ENCODE assay signal across 1 cellular context in genomic region chr4:7822858-7823257, GRCh38.
TF ChIP-seq lines count a peak whose summit lies in the region.

No MANE protein-coding gene starts in this region.

TF ChIP-seq in SK-N-SH treated with all-trans-retinoic acid at 6 μM for 48 hours, 23 proteins besides CTCF, POLR2A, EP300 and RAD21 (continued from another document):
- TF ChIP-seq, protein P1, sequence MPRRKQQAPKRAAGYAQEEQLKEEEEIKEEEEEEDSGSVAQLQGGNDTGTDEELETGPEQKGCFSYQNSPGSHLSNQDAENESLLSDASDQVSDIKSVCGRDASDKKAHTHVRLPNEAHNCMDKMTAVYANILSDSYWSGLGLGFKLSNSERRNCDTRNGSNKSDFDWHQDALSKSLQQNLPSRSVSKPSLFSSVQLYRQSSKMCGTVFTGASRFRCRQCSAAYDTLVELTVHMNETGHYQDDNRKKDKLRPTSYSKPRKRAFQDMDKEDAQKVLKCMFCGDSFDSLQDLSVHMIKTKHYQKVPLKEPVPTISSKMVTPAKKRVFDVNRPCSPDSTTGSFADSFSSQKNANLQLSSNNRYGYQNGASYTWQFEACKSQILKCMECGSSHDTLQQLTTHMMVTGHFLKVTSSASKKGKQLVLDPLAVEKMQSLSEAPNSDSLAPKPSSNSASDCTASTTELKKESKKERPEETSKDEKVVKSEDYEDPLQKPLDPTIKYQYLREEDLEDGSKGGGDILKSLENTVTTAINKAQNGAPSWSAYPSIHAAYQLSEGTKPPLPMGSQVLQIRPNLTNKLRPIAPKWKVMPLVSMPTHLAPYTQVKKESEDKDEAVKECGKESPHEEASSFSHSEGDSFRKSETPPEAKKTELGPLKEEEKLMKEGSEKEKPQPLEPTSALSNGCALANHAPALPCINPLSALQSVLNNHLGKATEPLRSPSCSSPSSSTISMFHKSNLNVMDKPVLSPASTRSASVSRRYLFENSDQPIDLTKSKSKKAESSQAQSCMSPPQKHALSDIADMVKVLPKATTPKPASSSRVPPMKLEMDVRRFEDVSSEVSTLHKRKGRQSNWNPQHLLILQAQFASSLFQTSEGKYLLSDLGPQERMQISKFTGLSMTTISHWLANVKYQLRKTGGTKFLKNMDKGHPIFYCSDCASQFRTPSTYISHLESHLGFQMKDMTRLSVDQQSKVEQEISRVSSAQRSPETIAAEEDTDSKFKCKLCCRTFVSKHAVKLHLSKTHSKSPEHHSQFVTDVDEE (CRISPR knock-in tag; IDR thresholded peaks at IDR 0.05), result no peak
- TF ChIP-seq PPARA (CRISPR knock-in tag; IDR thresholded peaks at IDR 0.05; ENCODE audit: borderline replicate concordance) (no peak), PATZ1 (CRISPR knock-in tag; IDR thresholded peaks at IDR 0.05; ENCODE audit: borderline replicate concordance) (no peak), CREB5 (CRISPR knock-in tag; IDR thresholded peaks at IDR 0.05; ENCODE audit: low read depth) (no peak), ESRRG (CRISPR knock-in tag; IDR thresholded peaks at IDR 0.05) (no peak), ZNF70 (CRISPR knock-in tag; IDR thresholded peaks at IDR 0.05) (no peak), ARNTL (CRISPR knock-in tag; IDR thresholded peaks at IDR 0.05; ENCODE audit: borderline replicate concordance, low read depth) (no peak), RARB (CRISPR knock-in tag; IDR thresholded peaks at IDR 0.05) (no peak), ZFP30 (CRISPR knock-in tag; IDR thresholded peaks at IDR 0.05) (no peak), CSDC2 (CRISPR knock-in tag; IDR thresholded peaks at IDR 0.05) (no peak), TCF4 (CRISPR knock-in tag; IDR thresholded peaks at IDR 0.05; ENCODE audit: borderline replicate concordance) (no peak), ZNF8 (CRISPR knock-in tag; IDR thresholded peaks at IDR 0.05) (no peak), ZFP3 (CRISPR knock-in tag; IDR thresholded peaks at IDR 0.05) (no peak)
- TF ChIP-seq, protein P2, sequence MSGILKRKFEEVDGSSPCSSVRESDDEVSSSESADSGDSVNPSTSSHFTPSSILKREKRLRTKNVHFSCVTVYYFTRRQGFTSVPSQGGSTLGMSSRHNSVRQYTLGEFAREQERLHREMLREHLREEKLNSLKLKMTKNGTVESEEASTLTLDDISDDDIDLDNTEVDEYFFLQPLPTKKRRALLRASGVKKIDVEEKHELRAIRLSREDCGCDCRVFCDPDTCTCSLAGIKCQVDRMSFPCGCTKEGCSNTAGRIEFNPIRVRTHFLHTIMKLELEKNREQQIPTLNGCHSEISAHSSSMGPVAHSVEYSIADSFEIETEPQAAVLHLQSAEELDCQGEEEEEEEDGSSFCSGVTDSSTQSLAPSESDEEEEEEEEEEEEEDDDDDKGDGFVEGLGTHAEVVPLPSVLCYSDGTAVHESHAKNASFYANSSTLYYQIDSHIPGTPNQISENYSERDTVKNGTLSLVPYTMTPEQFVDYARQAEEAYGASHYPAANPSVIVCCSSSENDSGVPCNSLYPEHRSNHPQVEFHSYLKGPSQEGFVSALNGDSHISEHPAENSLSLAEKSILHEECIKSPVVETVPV (CRISPR knock-in tag; IDR thresholded peaks at IDR 0.05), result no peak
